In the genomic region with DNA sequence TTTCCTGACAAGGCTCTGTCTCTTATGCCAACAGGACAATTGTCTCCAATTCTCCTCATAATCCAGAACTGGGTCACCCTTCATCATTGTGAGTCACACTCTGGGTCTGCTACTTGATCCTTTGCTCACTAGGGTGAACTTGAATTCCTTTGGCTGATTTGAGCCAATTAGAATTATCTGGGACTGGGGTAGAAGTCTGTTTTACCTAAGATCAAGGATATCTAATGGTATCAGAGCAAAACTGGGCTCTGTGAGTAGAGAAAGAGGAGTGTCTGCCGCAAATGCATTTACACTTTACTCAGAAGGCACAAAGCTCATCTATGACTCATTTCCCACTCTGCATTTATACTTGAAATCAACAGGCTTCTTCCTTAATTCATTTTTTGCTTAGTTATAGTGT, we compare ENCODE assay signal across 18 cellular contexts.
A peak's percentile ranks its signal among the peaks of the same experiment; 100 is the strongest.
DNase-seq lines count a peak whose midpoint lies in the region; ATAC-seq, FAIRE-seq and TF ChIP-seq lines count a peak whose summit lies in the region.
"Had no signal": no experiment of that assay in that cellular context is flagged by ENCODE, and none has a peak within 500 bp of the region (broad histone marks: within the 10 kb centered on the region; RNA-seq: fewer than 3 reads in every experiment).

No MANE protein-coding gene starts in this region.

- no peak overlapping the region for H2BK5ac ChIP-seq in mesendoderm (ENCODE audit: low read length)

- H3K4me2 ChIP-seq in mesendoderm (ENCODE audit: low read length), result no peak overlapping the region
- H3K4me2 ChIP-seq: SK-N-SH had no signal

- no peaks in the 10 kb centered on the region for H3K4me1 ChIP-seq in mesendoderm (ENCODE audit: control insufficient read depth, low read depth, low read length)
- H3K4me1 ChIP-seq: HAP-1, upper lobe of left lung had no signal

- no peak for ATAC-seq in Right ventricle myocardium superior (ENCODE audit: poor library complexity)
- ATAC-seq in HG03139 (IDR thresholded peaks at IDR 0.05; ENCODE audit: unreplicated experiment), result no peak
- ATAC-seq: activated CD8-positive, alpha-beta T cell treated with anti-CD3 and anti-CD28 coated beads, Interleukin-2, amount 10 ng/mL, durations not matched to agents 7 days and 5 days; activated T-helper 17 cell treated with anti-CD3 and anti-CD28 coated beads, Interleukin-2, amount 50 U/mL, for 72 hours; K562 had no signal

- H3K18ac ChIP-seq in mesendoderm (ENCODE audit: low read length), result no peak overlapping the region

- H3K79me1 ChIP-seq in mesendoderm (ENCODE audit: low read length), result no peaks in the 10 kb centered on the region

- H3K36me3 ChIP-seq in bronchial epithelial cell (ENCODE audit: control insufficient read depth, insufficient read depth, low read length) (no peaks in the 10 kb centered on the region), mesendoderm (ENCODE audit: control insufficient read depth, insufficient read depth, low read length) (no peaks in the 10 kb centered on the region)
- H3K36me3 ChIP-seq: HAP-1, upper lobe of left lung had no signal

- H4K8ac ChIP-seq in mesendoderm (ENCODE audit: low read depth, low read length), result no peak overlapping the region

- H3K4me3 ChIP-seq in bronchial epithelial cell (ENCODE audit: low read depth, low read length) (no peak overlapping the region), mesendoderm (ENCODE audit: low read length) (no peak overlapping the region)
- H3K4me3 ChIP-seq: HAP-1, K562, upper lobe of left lung had no signal

- no peak overlapping the region for H2BK15ac ChIP-seq in mesendoderm (replicated peaks; ENCODE audit: low read depth)

- no peak for FAIRE-seq in bronchial epithelial cell (lab: Jason Lieb, UNC)
- FAIRE-seq: K562, TTC549 had no signal

- H3K27me3 ChIP-seq in bronchial epithelial cell (ENCODE audit: control insufficient read depth, insufficient read depth, low read length) (no peaks in the 10 kb centered on the region), mesendoderm (ENCODE audit: insufficient read depth, low read length, poor library complexity) (no peaks in the 10 kb centered on the region)
- H3K27me3 ChIP-seq: upper lobe of left lung had no signal

- H2AK5ac ChIP-seq in mesendoderm (ENCODE audit: low read length), result no peak overlapping the region

- no peak overlapping the region for H2BK120ac ChIP-seq in mesendoderm (ENCODE audit: low read depth, low read length)

- in situ Hi-C loops in GM13976 (cut with MboI; ENCODE audit: low sequenced_read_pairs, unreplicated experiment), result no loop called here

- H3K4ac ChIP-seq in mesendoderm (ENCODE audit: low read depth, low read length), result no peak overlapping the region

- no peak overlapping the region for H4K5ac ChIP-seq in mesendoderm (ENCODE audit: low read length)

- intact Hi-C loops in Right ventricle myocardium superior (cut with DNase I), result no loop called here

- TF ChIP-seq CTCF in bronchial epithelial cell (IDR thresholded peaks at IDR 0.05; ENCODE audit: insufficient read depth, low read length, severe bottlenecking) (no peak), GM13976 (IDR thresholded peaks at IDR 0.05; ENCODE audit: borderline replicate concordance, control extremely low read depth, extremely low read depth, insufficient read depth, missing control alignments) (no peak)

- no peaks in the 10 kb centered on the region for H3K79me2 ChIP-seq in mesendoderm (ENCODE audit: control insufficient read depth, insufficient read depth, low read length)

- WGBS in mesendoderm (ENCODE audit: extremely low coverage, insufficient coverage, low lambda C conversion rate), result no CpG with 5 or more reads among the region's 1 CpG

- no peak overlapping the region for H3K23ac ChIP-seq in mesendoderm (ENCODE audit: low read length)

- no peak overlapping the region for H3K27ac ChIP-seq in mesendoderm (ENCODE audit: low read depth, low read length)
- H3K27ac ChIP-seq: upper lobe of left lung had no signal

- H3K9ac ChIP-seq in mesendoderm (ENCODE audit: low read length), result no peak overlapping the region
- H3K9ac ChIP-seq: SK-N-SH had no signal

- no peak overlapping the region for H3K56ac ChIP-seq in mesendoderm (ENCODE audit: low read length)

- peak; percentile 34 for DNase-seq in Daoy (ENCODE audit: low read depth)
- peak; percentile 62 for DNase-seq in M059J (ENCODE audit: low read depth)
- peak; percentile 67 for DNase-seq in bronchial epithelial cell (ENCODE audit: low read depth)
- DNase-seq in mesendoderm, result peak; percentile 8
- no peak for DNase-seq in Right ventricle myocardium superior
- no peak for DNase-seq in GM13976 (ENCODE audit: low spot score)
- no peak for DNase-seq in T-helper 2 cell
- DNase-seq: activated CD8-positive, alpha-beta T cell treated with anti-CD3 and anti-CD28 coated beads, Interleukin-2, amount 10 ng/mL, durations not matched to agents 7 days and 5 days; anterior cingulate cortex; NCI-H1436; SK-N-SH; stimulated activated naive CD4-positive, alpha-beta T cell; upper lobe of left lung had no signal

Comparison
In these comparisons a context has a peak if more than half of its experiments do, and no peak if none do; other contexts are left out.
1. DNase-seq: peak in Daoy (single experiment), M059J (single experiment), bronchial epithelial cell (single experiment) and mesendoderm (single experiment); none in Right ventricle myocardium superior (single experiment), GM13976 (single experiment) and T-helper 2 cell (0 of 5).